ENCODE assay signal across 31 cellular contexts in genomic region chr2:183780072-183780471, GRCh38.
DNase-seq lines count a peak whose midpoint lies in the region; ATAC-seq and TF ChIP-seq lines count a peak whose summit lies in the region.
"Had no signal": no experiment of that assay in that cellular context is flagged by ENCODE, and none has a peak within 500 bp of the region (broad histone marks: within the 10 kb centered on the region; RNA-seq: fewer than 3 reads in every experiment).

No MANE protein-coding gene starts in this region.

- no peak overlapping the region for H2AFZ ChIP-seq in SK-N-SH (ENCODE audit: low read depth)

- WGBS in SK-N-SH (ENCODE audit: low lambda C conversion rate), result 34% methylated on average over 2 of the region's 2 CpGs

- H3K9me3 ChIP-seq in SK-N-SH, result no peaks in the 10 kb centered on the region; the same call in 1 of the 2 replicates
- H3K9me3 ChIP-seq: A549; BE2C; BLaER1; BLaER1 treated with 17β-estradiol and CSF1 and Interleukin-3, amounts not matched to agents 10 nM and 100 nM; Caco-2 had no signal

- H3K4me3 ChIP-seq in SK-N-SH (ENCODE audit: low read depth in 2 of 2, low read length in 1 of 2), result no peak overlapping the region
- H3K4me3 ChIP-seq: A549; BLaER1; BLaER1 treated with 17β-estradiol and CSF1 and Interleukin-3, amounts not matched to agents 10 nM and 100 nM had no signal

- CTCF ChIA-PET in SK-N-SH (lab: Yijun Ruan, JAX), result no interaction called here

- H3K4me2 ChIP-seq in SK-N-SH, result no peak overlapping the region
- H3K4me2 ChIP-seq: A549; BLaER1; BLaER1 treated with 17β-estradiol and CSF1 and Interleukin-3, amounts not matched to agents 10 nM and 100 nM had no signal

- no peak overlapping the region for H3K9ac ChIP-seq in SK-N-SH
- H3K9ac ChIP-seq: BLaER1; BLaER1 treated with 17β-estradiol and CSF1 and Interleukin-3, amounts not matched to agents 10 nM and 100 nM had no signal

- no peak for TF ChIP-seq CTCF in SK-N-SH (IDR thresholded peaks at IDR 0.05)

- ATAC-seq in SK-N-SH treated with all-trans-retinoic acid at 6 μM for 48 hours, result no peak
- ATAC-seq in activated CD4-positive, CD25-positive, alpha-beta regulatory T cell treated with anti-CD3 and anti-CD28 coated beads, Interleukin-2, amount 50 U/mL, for 24 hours, result no peak
- ATAC-seq: A549; CD8-positive, alpha-beta T cell had no signal

- no peaks in the 10 kb centered on the region for H3K9me2 ChIP-seq in SK-N-SH

- POLR2A ChIA-PET in SK-N-SH (lab: Yijun Ruan, JAX), result no interaction called here

- no peaks in the 10 kb centered on the region for H3K79me2 ChIP-seq in SK-N-SH (ENCODE audit: insufficient read depth)

- no peak overlapping the region for H3K27ac ChIP-seq in SK-N-SH (ENCODE audit: low read depth in 2 of 2, low read length in 1 of 2)
- H3K27ac ChIP-seq: 22Rv1; A549; BLaER1; BLaER1 treated with 17β-estradiol and CSF1 and Interleukin-3, amounts not matched to agents 10 nM and 100 nM; C4-2B had no signal

- H3K27me3 ChIP-seq in SK-N-SH (ENCODE audit: insufficient read depth), result no peaks in the 10 kb centered on the region
- H3K27me3 ChIP-seq: BE2C; BLaER1; BLaER1 treated with 17β-estradiol and CSF1 and Interleukin-3, amounts not matched to agents 10 nM and 100 nM had no signal

- no peak for TF ChIP-seq RAD21 in SK-N-SH (IDR thresholded peaks at IDR 0.05; ENCODE audit: low read length)

- no peaks in the 10 kb centered on the region for H3K4me1 ChIP-seq in SK-N-SH (ENCODE audit: control insufficient read depth in 1 of 2, insufficient read depth in 2 of 2, low read depth in 1 of 2, low read length in 1 of 2)
- H3K4me1 ChIP-seq: A549; BE2C; BLaER1; BLaER1 treated with 17β-estradiol and CSF1 and Interleukin-3, amounts not matched to agents 10 nM and 100 nM; Caco-2 had no signal

- H4K20me1 ChIP-seq in SK-N-SH (ENCODE audit: insufficient read depth), result no peaks in the 10 kb centered on the region
- H4K20me1 ChIP-seq: BLaER1; BLaER1 treated with 17β-estradiol and CSF1 and Interleukin-3, amounts not matched to agents 10 nM and 100 nM had no signal

- no peak for TF ChIP-seq EP300 in SK-N-SH (IDR thresholded peaks at IDR 0.05; ENCODE audit: borderline replicate concordance in 1 of 2, low read depth in 1 of 2, low read length in 1 of 2)

- DNase-seq in SK-N-SH (no peak), NCI-H226 (peak; percentile 80), amniotic epithelial cell (ENCODE audit: low read depth) (peak; percentile 1), NK-92 (lab: John Stamatoyannopoulos, UW; ENCODE audit: unreplicated experiment) (no peak)
- DNase-seq: 8988T; ACHN; AML-193; BE2C; C1 segment of cervical spinal cord; Caco-2; Calu3; CD4-positive, alpha-beta memory T cell; CD4-positive, alpha-beta T cell; CD4-positive, CD25-positive, alpha-beta regulatory T cell; CD8-positive, alpha-beta memory T cell; CD8-positive, alpha-beta T cell; COR-L47; DMS 273 treated with DMSO at 0.1 percent for 48 hours; DMS153; DMS53; DMS79; DMS79 treated with DMSO at 0.1 percent for 48 hours; DND-41; EL had no signal

- no peaks in the 10 kb centered on the region for H3K36me3 ChIP-seq in SK-N-SH (replicated peaks in 1 of 2; ENCODE audit: control insufficient read depth in 1 of 2, insufficient read depth in 2 of 2, low read length in 1 of 2)
- H3K36me3 ChIP-seq: BE2C; BLaER1; BLaER1 treated with 17β-estradiol and CSF1 and Interleukin-3, amounts not matched to agents 10 nM and 100 nM had no signal

- no peaks in the 10 kb centered on the region for H3F3A ChIP-seq in SK-N-SH (replicated peaks; ENCODE audit: insufficient read depth)

TF ChIP-seq in SK-N-SH treated with all-trans-retinoic acid at 6 μM for 48 hours, 23 proteins besides CTCF, POLR2A, EP300 and RAD21:
- TF ChIP-seq TCF4 (CRISPR knock-in tag; IDR thresholded peaks at IDR 0.05; ENCODE audit: borderline replicate concordance) (peak; percentile 51; the same call in 1 of the 2 replicates), ISL1 (CRISPR knock-in tag; IDR thresholded peaks at IDR 0.05) (peak; percentile 70), ZNF70 (CRISPR knock-in tag; IDR thresholded peaks at IDR 0.05) (no peak)
- TF ChIP-seq, protein P1, sequence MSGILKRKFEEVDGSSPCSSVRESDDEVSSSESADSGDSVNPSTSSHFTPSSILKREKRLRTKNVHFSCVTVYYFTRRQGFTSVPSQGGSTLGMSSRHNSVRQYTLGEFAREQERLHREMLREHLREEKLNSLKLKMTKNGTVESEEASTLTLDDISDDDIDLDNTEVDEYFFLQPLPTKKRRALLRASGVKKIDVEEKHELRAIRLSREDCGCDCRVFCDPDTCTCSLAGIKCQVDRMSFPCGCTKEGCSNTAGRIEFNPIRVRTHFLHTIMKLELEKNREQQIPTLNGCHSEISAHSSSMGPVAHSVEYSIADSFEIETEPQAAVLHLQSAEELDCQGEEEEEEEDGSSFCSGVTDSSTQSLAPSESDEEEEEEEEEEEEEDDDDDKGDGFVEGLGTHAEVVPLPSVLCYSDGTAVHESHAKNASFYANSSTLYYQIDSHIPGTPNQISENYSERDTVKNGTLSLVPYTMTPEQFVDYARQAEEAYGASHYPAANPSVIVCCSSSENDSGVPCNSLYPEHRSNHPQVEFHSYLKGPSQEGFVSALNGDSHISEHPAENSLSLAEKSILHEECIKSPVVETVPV (CRISPR knock-in tag; IDR thresholded peaks at IDR 0.05), result 0 out of 2 replicates have a peak, but pooled peaks have one; percentile 27
TF ChIP-seq in SK-N-SH treated with all-trans-retinoic acid at 6 μM for 48 hours: peak in this region for 3.

TF ChIP-seq in SK-N-SH, 30 proteins besides CTCF, POLR2A, EP300 and RAD21:
- TF ChIP-seq RFX5 (IDR thresholded peaks at IDR 0.05; ENCODE audit: low read length) (no peak), NRF1 (IDR thresholded peaks at IDR 0.05; ENCODE audit: low read depth, low read length) (no peak)
- TF ChIP-seq, protein P2, sequence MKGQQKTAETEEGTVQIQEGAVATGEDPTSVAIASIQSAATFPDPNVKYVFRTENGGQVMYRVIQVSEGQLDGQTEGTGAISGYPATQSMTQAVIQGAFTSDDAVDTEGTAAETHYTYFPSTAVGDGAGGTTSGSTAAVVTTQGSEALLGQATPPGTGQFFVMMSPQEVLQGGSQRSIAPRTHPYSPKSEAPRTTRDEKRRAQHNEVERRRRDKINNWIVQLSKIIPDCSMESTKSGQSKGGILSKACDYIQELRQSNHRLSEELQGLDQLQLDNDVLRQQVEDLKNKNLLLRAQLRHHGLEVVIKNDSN (IDR thresholded peaks at IDR 0.05; ENCODE audit: borderline replicate concordance, low read depth), result no peak

Comparison
In these comparisons a context has a peak if more than half of its experiments do, and no peak if none do; other contexts are left out.
1. DNase-seq: peak in NCI-H226 (single experiment) and amniotic epithelial cell (single experiment); none in SK-N-SH (single experiment) and NK-92 (single experiment).